Comparison of ENCODE assay signal across 7 cellular contexts in the genomic region with DNA sequence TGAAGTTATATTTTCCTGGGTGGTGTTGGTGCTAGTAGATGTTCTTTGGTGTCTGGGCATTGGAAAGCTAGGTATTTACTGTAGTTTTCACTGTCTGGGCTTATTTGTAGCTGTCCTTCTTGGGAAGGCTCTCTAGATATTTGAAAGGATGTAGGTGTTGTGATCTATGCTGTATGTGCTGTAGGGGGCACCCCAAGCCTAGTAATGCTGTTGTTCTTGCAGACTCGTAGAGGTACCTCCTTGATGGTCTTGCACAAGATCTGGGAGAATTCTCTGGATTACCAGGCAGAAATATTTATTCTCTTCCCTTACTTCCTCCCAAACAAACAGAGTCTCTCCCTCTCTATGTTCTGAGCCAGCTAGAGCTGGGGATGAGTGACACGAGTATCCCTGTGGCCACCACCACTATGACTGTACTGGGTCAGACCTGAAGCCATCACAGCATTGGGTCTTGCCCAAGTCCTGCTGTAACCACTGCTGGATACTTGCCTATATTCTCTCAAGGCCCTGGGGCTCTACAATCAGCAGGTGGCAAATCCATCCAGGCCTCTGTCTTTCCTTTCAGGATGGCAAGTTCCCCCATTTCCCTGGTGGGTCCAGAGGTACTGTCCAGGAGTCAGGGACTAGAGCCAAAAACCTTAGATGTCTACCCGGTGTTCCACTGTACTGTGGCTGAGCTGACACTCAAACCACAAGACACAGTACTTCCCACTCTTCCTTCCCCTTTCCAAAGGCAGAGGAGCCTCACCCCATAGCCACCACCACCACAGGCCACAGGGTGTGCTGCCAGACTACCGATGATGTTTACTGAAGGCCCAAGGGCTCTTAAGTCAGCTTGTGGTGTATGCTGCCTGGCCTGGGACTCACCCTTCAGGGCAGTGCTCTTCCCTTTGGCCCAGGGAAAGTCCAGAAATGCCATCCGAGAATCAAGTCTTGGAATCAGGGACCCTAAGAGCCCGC.
DNase-seq lines count a peak whose midpoint lies in the region; ATAC-seq and TF ChIP-seq lines count a peak whose summit lies in the region.

No MANE protein-coding gene starts in this region.

- no peaks in the 10 kb centered on the region for H3K36me3 ChIP-seq in esophagus squamous epithelium

- TF ChIP-seq CTCF in NB4 (IDR thresholded peaks at IDR 0.05; ENCODE audit: low read depth, low read length) = peak; percentile 35
- peak; percentile 69 for TF ChIP-seq CTCF in fibroblast of pulmonary artery (IDR thresholded peaks at IDR 0.05; ENCODE audit: low read length, missing control alignments)
- peak in 2 of 6 experiments; percentile 6 to 7 for TF ChIP-seq CTCF in esophagus squamous epithelium (IDR thresholded peaks at IDR 0.05)

- intact Hi-C loops in esophagus squamous epithelium (cut with DNase I) = no loop called here

- no peak for ATAC-seq in GM21825 (IDR thresholded peaks at IDR 0.05; ENCODE audit: unreplicated experiment)

- H3K27me3 ChIP-seq in esophagus squamous epithelium = no peaks in the 10 kb centered on the region

- no peaks in the 10 kb centered on the region for H3K4me1 ChIP-seq in esophagus squamous epithelium

- H3K27ac ChIP-seq in esophagus squamous epithelium = no peak overlapping the region

- H3K4me3 ChIP-seq in NB4 (ENCODE audit: low read depth, low read length) = no peak overlapping the region
- no peak overlapping the region for H3K4me3 ChIP-seq in fibroblast of pulmonary artery (replicated peaks; ENCODE audit: low read depth, low read length)
- H3K4me3 ChIP-seq in skeletal muscle cell (ENCODE audit: low read depth, low read length) = no peak overlapping the region
- H3K4me3 ChIP-seq in esophagus squamous epithelium = no peak overlapping the region

- DNase-seq in GM04504 (ENCODE audit: low read depth) = peak; percentile 66
- DNase-seq in NB4 (ENCODE audit: low read depth) = peak; percentile 60
- peak; percentile 10 to 28 for DNase-seq in activated CD4-positive, alpha-beta T cell treated with anti-CD3 and anti-CD28 coated beads, Interleukin-2, amount 50 U/mL, for 4 hours
- peak; percentile 93 for DNase-seq in fibroblast of pulmonary artery (ENCODE audit: low read depth)
- peak; percentile 55 for DNase-seq in skeletal muscle cell (ENCODE audit: low read depth)
- DNase-seq in esophagus squamous epithelium (lab: John Stamatoyannopoulos, UW) = no peak

- no peak for TF ChIP-seq POLR2A in NB4 (IDR thresholded peaks at IDR 0.05; ENCODE audit: extremely low read depth, insufficient read length)
- TF ChIP-seq POLR2A in esophagus squamous epithelium (IDR thresholded peaks at IDR 0.05) = no peak

- 45 to 68% methylated on average over 5 of the region's 6 CpGs for WGBS in esophagus squamous epithelium, 2 donors

- peaks cover 0 to 10% (median 0%) of the 10 kb centered on the region in 3 donors for H3K9me3 ChIP-seq in esophagus squamous epithelium
